In the genomic region with DNA sequence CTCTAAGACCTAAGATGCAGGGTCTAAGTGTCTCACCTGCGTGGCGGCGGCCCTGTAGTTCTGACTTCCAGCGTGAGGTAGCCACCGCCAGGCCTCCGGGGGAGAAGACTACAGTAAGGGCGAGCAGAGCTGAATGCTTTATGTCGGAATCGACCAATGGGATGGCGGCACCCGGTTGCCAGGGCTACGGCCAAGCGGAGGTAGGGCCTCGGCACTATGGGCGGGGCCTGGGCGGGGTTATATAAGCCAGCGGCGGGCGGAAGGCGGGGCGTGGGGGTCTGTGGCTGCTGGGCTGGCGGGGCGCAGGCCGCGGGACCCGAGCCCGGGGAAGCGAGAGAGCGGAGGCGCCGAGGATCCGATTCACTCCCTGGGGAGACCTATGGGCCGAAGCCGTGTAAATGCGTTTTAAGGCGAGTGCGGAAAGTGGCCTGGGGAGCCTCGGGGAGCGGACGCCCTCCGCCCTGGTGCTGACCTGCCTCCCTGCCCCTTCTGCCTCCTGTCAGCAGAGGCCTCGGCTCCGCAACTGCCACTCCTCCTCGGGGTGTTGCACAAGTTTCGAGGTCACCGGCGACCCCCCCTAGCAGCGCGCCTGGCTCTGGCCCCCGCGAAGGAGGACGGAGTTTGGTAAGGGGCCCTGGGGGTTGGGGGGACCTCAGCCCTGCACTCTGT, we compare ENCODE assay signal across 8 cellular contexts. TPM values are rescaled to one million over a fixed set of nuclear protein-coding genes. Genes with fewer than 3 reads are reported as not detected.
A peak's percentile ranks its signal among the peaks of the same experiment; 100 is the strongest.
DNase-seq lines count a peak whose midpoint lies in the region; ATAC-seq, FAIRE-seq and TF ChIP-seq lines count a peak whose summit lies in the region.

Gene AZIN2, plus strand, starts transcription at position 269 of the 669 bp plus-strand sequence. CDS start 1,097 bp downstream, outside the sequence.

- TF ChIP-seq POLR2A in GM12891 (IDR thresholded peaks at IDR 0.05; ENCODE audit: low read depth, low read length): no peak

- peak; percentile 95 for DNase-seq in GM12891 (ENCODE audit: insufficient read length, low spot score)
- peak; percentile 92 for DNase-seq in NCI-H1436 (lab: John Stamatoyannopoulos, UW)
- DNase-seq in left ventricle myocardium superior: peak; percentile 98
- DNase-seq in progenitor cell of endocrine pancreas (ENCODE audit: low spot score, unreplicated experiment): peak; percentile 99
- peak; percentile 99 for DNase-seq in upper lobe of right lung

- H3K27me3 Mint-ChIP-seq in T-helper 1 cell treated with Interleukin-12 subunit alpha and Interleukin-12 subunit beta and Interleukin-4 antibody, amounts not matched to agents 30 μg/mL and 1 μg/mL, for 36 hours (ENCODE audit: low read depth): peaks cover 20% of the 10 kb centered on the region
- H3K27me3 Mint-ChIP-seq in progenitor cell of endocrine pancreas: peaks cover 40% of the 10 kb centered on the region

- H3K36me3 Mint-ChIP-seq in T-helper 1 cell treated with Interleukin-12 subunit alpha and Interleukin-12 subunit beta and Interleukin-4 antibody, amounts not matched to agents 30 μg/mL and 1 μg/mL, for 36 hours (ENCODE audit: low read depth): no peaks in the 10 kb centered on the region
- peaks cover 2% of the 10 kb centered on the region for H3K36me3 Mint-ChIP-seq in progenitor cell of endocrine pancreas (ENCODE audit: insufficient read depth)

- no peaks in the 10 kb centered on the region for H3K36me3 ChIP-seq in upper lobe of right lung

- TF ChIP-seq CTCF in progenitor cell of endocrine pancreas (IDR thresholded peaks at IDR 0.05; ENCODE audit: unreplicated experiment) (peak; percentile 18), upper lobe of right lung (IDR thresholded peaks at IDR 0.05) (no peak)

- peak within 1 kb of the TSS; percentile 80 for H3K4me3 Mint-ChIP-seq in T-helper 1 cell treated with Interleukin-12 subunit alpha and Interleukin-12 subunit beta and Interleukin-4 antibody, amounts not matched to agents 30 μg/mL and 1 μg/mL, for 36 hours
- peak within 1 kb of the TSS; percentile 74 for H3K4me3 Mint-ChIP-seq in progenitor cell of endocrine pancreas (ENCODE audit: low read depth)

- no peaks in the 10 kb centered on the region for H3K27me3 ChIP-seq in upper lobe of right lung

- H3K27ac Mint-ChIP-seq in T-helper 1 cell treated with Interleukin-12 subunit alpha and Interleukin-12 subunit beta and Interleukin-4 antibody, amounts not matched to agents 30 μg/mL and 1 μg/mL, for 36 hours: peak within 1 kb of the TSS; percentile 23
- H3K27ac Mint-ChIP-seq in progenitor cell of endocrine pancreas: no peak within 1 kb of the TSS

- no peaks in the 10 kb centered on the region for H3K9me3 ChIP-seq in upper lobe of right lung

- intact Hi-C loops in left ventricle myocardium superior (cut with micrococcal nuclease): no loop called here
- intact Hi-C loops in upper lobe of right lung (cut with DNase I): no loop called here

- peak within 1 kb of the TSS; percentile 81 for H3K27ac ChIP-seq in angular gyrus (ENCODE audit: low read depth, low read length)
- H3K27ac ChIP-seq in upper lobe of right lung: peak within 1 kb of the TSS; percentile 68

- H3K4me1 ChIP-seq in upper lobe of right lung: peaks cover 17% of the 10 kb centered on the region

- H3K4me1 Mint-ChIP-seq in T-helper 1 cell treated with Interleukin-12 subunit alpha and Interleukin-12 subunit beta and Interleukin-4 antibody, amounts not matched to agents 30 μg/mL and 1 μg/mL, for 36 hours (ENCODE audit: low read depth): peaks cover 27% of the 10 kb centered on the region
- peaks cover 11% of the 10 kb centered on the region for H3K4me1 Mint-ChIP-seq in progenitor cell of endocrine pancreas (ENCODE audit: low read depth)

- H3K4me3 ChIP-seq in upper lobe of right lung: peak within 1 kb of the TSS; percentile 79

- ATAC-seq in HG02798 (IDR thresholded peaks at IDR 0.05; ENCODE audit: poor library complexity, unreplicated experiment) (peak; percentile 96), left ventricle myocardium superior (peak; percentile 99), upper lobe of right lung (peak; percentile 99)

- no peaks in the 10 kb centered on the region for H3K9me3 Mint-ChIP-seq in T-helper 1 cell treated with Interleukin-12 subunit alpha and Interleukin-12 subunit beta and Interleukin-4 antibody, amounts not matched to agents 30 μg/mL and 1 μg/mL, for 36 hours
- H3K9me3 Mint-ChIP-seq in progenitor cell of endocrine pancreas (ENCODE audit: low read depth): no peaks in the 10 kb centered on the region

- FAIRE-seq in GM12891 (lab: Jason Lieb, UNC): peak; percentile 95

TF ChIP-seq in GM12891, 5 proteins besides CTCF, POLR2A, EP300 and RAD21:
- peak; percentile 46; the same call in 1 of the 2 replicates for TF ChIP-seq TAF1 (IDR thresholded peaks at IDR 0.05; ENCODE audit: low read depth, low read length)
- TF ChIP-seq PAX5 (IDR thresholded peaks at IDR 0.05; ENCODE audit: insufficient read depth, low read length, severe bottlenecking): no peak

RNA-seq across cellular contexts. Expression of gene AZIN2, which starts in this region (rescaled TPM):
- 0.42 TPM for polyA plus RNA-seq in GM12891 (2012; ENCODE audit: low read depth, missing spikeins)
- total RNA-seq in left ventricle myocardium superior: 3.3 TPM
- 4.8 and 5.2 TPM in 2 replicates for total RNA-seq in progenitor cell of endocrine pancreas
- total RNA-seq in upper lobe of right lung: 2.3 TPM

Comparison
In these comparisons a context has a peak if more than half of its experiments do, and no peak if none do; other contexts are left out.
1. Peak in every context shown above with its lines: DNase-seq, ATAC-seq, H3K4me3 ChIP-seq and H3K27ac ChIP-seq.